ENCODE assay signal across 12 cellular contexts in genomic region chr2:128727914-128728313, GRCh38.
DNase-seq lines count a peak whose midpoint lies in the region; ATAC-seq and TF ChIP-seq lines count a peak whose summit lies in the region.
"Had no signal": no experiment of that assay in that cellular context is flagged by ENCODE, and none has a peak within 500 bp of the region (broad histone marks: within the 10 kb centered on the region; RNA-seq: fewer than 3 reads in every experiment).

No MANE protein-coding gene starts in this region.

- no peak overlapping the region for H4K91ac ChIP-seq in H9 (ENCODE audit: insufficient read length, low read depth, low read length)

- no peaks in the 10 kb centered on the region for H3K79me1 ChIP-seq in H9 (ENCODE audit: insufficient read depth, low read depth, low read length, poor library complexity, severe bottlenecking)

- no peak overlapping the region for H3K4ac ChIP-seq in H9 (ENCODE audit: low read depth, low read length)

- H3K23me2 ChIP-seq in H9 (ENCODE audit: insufficient read length, low read depth, low read length, poor library complexity, severe bottlenecking): no peaks in the 10 kb centered on the region

- no peak overlapping the region for H3K56ac ChIP-seq in H9 (ENCODE audit: insufficient read length, low read depth, low read length)

- no peak for TF ChIP-seq CTCF in H9 (conservative IDR thresholded peaks at IDR 0.05)

- no peak overlapping the region for H4K8ac ChIP-seq in H9 (replicated peaks; ENCODE audit: insufficient read length, low read depth, low read length)

- no peaks in the 10 kb centered on the region for H4K20me1 ChIP-seq in H9 (ENCODE audit: control insufficient read depth, insufficient read depth, insufficient read length)

- peak; percentile 21 for DNase-seq in SIG-M5 treated with dmso at 0.1 percent for 504 hours (lab: John Stamatoyannopoulos, UW; ENCODE audit: unreplicated experiment)
- DNase-seq in SIG-M5 (lab: John Stamatoyannopoulos, UW): no peak
- DNase-seq in amniotic stem cell (lab: John Stamatoyannopoulos, UW): peak; percentile 26
- no peak for DNase-seq in stimulated activated effector memory CD8-positive, alpha-beta T cell treated with anti-CD3 and anti-CD28 coated beads, Interleukin-12 subunit alpha, Interleukin-12 subunit beta, amount 100 ng/mL, for 72 hours (ENCODE audit: low spot score in 2 of 2)
- DNase-seq in H9: no peak
- DNase-seq in hypothalamus (lab: John Stamatoyannopoulos, UW): no peak
- DNase-seq: amygdala, mesendoderm had no signal

- ATAC-seq in HG03432 (IDR thresholded peaks at IDR 0.05; ENCODE audit: unreplicated experiment) (peak; percentile 64), GM18519 (IDR thresholded peaks at IDR 0.05; ENCODE audit: low FRiP score, unreplicated experiment) (no peak)
- peak; percentile 44 for ATAC-seq in stimulated activated effector memory CD8-positive, alpha-beta T cell treated with anti-CD3 and anti-CD28 coated beads, Interleukin-12 subunit alpha, Interleukin-12 subunit beta, amount 100 ng/mL, for 72 hours

- H3K27me3 ChIP-seq in H9 (ENCODE audit: insufficient read depth, low read length): no peaks in the 10 kb centered on the region; the same call in 1 of the 2 replicates

- H3T11ph ChIP-seq in H9 (ENCODE audit: low read length): no peak overlapping the region

- H3K27me3 Mint-ChIP-seq in H9 (ENCODE audit: low read depth): no peaks in the 10 kb centered on the region

- no peak overlapping the region for H3K4me3 Mint-ChIP-seq in stimulated activated effector memory CD8-positive, alpha-beta T cell treated with anti-CD3 and anti-CD28 coated beads, Interleukin-12 subunit alpha, Interleukin-12 subunit beta, amount 100 ng/mL, for 72 hours
- no peak overlapping the region for H3K4me3 Mint-ChIP-seq in H9

- H3K27ac Mint-ChIP-seq in stimulated activated effector memory CD8-positive, alpha-beta T cell treated with anti-CD3 and anti-CD28 coated beads, Interleukin-12 subunit alpha, Interleukin-12 subunit beta, amount 100 ng/mL, for 72 hours: no peak overlapping the region
- H3K27ac Mint-ChIP-seq in H9: no peak overlapping the region

- H3K4me2 ChIP-seq in H9 (ENCODE audit: insufficient read depth, insufficient read length, low read length): no peak overlapping the region
- H3K4me2 ChIP-seq: PC-9 had no signal

- no peaks in the 10 kb centered on the region for H3K36me3 Mint-ChIP-seq in stimulated activated effector memory CD8-positive, alpha-beta T cell treated with anti-CD3 and anti-CD28 coated beads, Interleukin-12 subunit alpha, Interleukin-12 subunit beta, amount 100 ng/mL, for 72 hours
- peaks cover 0 to 9% (median 2%) of the 10 kb centered on the region in 3 experiments; a peak in 5 of 7 replicates for H3K36me3 Mint-ChIP-seq in H9 (ENCODE audit: insufficient read depth in 1 of 3, low read depth in 3 of 3)

- H2BK12ac ChIP-seq in H9 (ENCODE audit: insufficient read length, low read depth, low read length): no peak overlapping the region

- H2BK20ac ChIP-seq in H9 (ENCODE audit: low read depth, low read length, poor library complexity, severe bottlenecking): no peak overlapping the region

- no peak overlapping the region for H4K5ac ChIP-seq in H9 (ENCODE audit: insufficient read length, low read depth, low read length)

- H2AFZ ChIP-seq in H9 (ENCODE audit: low read length): no peak overlapping the region
- H2AFZ ChIP-seq: PC-9 had no signal

- no peak overlapping the region for H2BK5ac ChIP-seq in H9 (ENCODE audit: insufficient read length, low read length)

- H3K18ac ChIP-seq in H9 (ENCODE audit: insufficient read length, low read depth, low read length): no peak overlapping the region

- no peak overlapping the region for H3K23ac ChIP-seq in H9 (ENCODE audit: insufficient read length, low read depth, low read length)

- H3K27ac ChIP-seq in H9 (ENCODE audit: insufficient read length, low read depth, low read length): no peak overlapping the region
- H3K27ac ChIP-seq: 22Rv1, PC-9 had no signal

- H2BK15ac ChIP-seq in H9 (ENCODE audit: low read depth, low read length): no peak overlapping the region

- H3K14ac ChIP-seq in H9 (ENCODE audit: insufficient read depth, low read length): no peak overlapping the region

- peaks cover 7% of the 10 kb centered on the region for H3K4me1 Mint-ChIP-seq in stimulated activated effector memory CD8-positive, alpha-beta T cell treated with anti-CD3 and anti-CD28 coated beads, Interleukin-12 subunit alpha, Interleukin-12 subunit beta, amount 100 ng/mL, for 72 hours
- H3K4me1 Mint-ChIP-seq in H9: peaks cover 0 to 2% of the 10 kb centered on the region in 2 experiments; a peak in 1 of 4 replicates

- no peaks in the 10 kb centered on the region for H3K79me2 ChIP-seq in H9 (ENCODE audit: insufficient read depth, low read length)

- WGBS in H9 (ENCODE audit: extremely low coverage, insufficient read length, low lambda C conversion rate): no CpG with 5 or more reads among the region's 2 CpGs

- H3K9me3 ChIP-seq in H9 (ENCODE audit: control insufficient read depth, low read depth, low read length): no peaks in the 10 kb centered on the region

- peaks cover 6% of the 10 kb centered on the region for H3K9me3 Mint-ChIP-seq in stimulated activated effector memory CD8-positive, alpha-beta T cell treated with anti-CD3 and anti-CD28 coated beads, Interleukin-12 subunit alpha, Interleukin-12 subunit beta, amount 100 ng/mL, for 72 hours
- H3K9me3 Mint-ChIP-seq in H9: peaks cover 3 to 4% of the 10 kb centered on the region in 2 experiments; a peak in 1 of 5 replicates

- H3K4me1 ChIP-seq in H9 (ENCODE audit: insufficient read depth, low read length): no peaks in the 10 kb centered on the region

- H2AK5ac ChIP-seq in H9 (ENCODE audit: insufficient read length, low read length): no peak overlapping the region

- no peak overlapping the region for H3K9ac ChIP-seq in H9 (ENCODE audit: extremely low read depth, insufficient read length, low read length)

- H2BK120ac ChIP-seq in H9 (ENCODE audit: low read depth, low read length, poor library complexity, severe bottlenecking): no peak overlapping the region

Comparison
In these comparisons a context has a peak if more than half of its experiments do, and no peak if none do; other contexts are left out.
1. DNase-seq: peak in SIG-M5 treated with dmso at 0.1 percent for 504 hours (single experiment) and amniotic stem cell (single experiment); none in SIG-M5 (single experiment), stimulated activated effector memory CD8-positive, alpha-beta T cell treated with anti-CD3 and anti-CD28 coated beads, Interleukin-12 subunit alpha, Interleukin-12 subunit beta, amount 100 ng/mL, for 72 hours (0 of 2), H9 (single experiment) and hypothalamus (0 of 51).